In genomic region chr5:113118298-113118697, GRCh38 we compare ENCODE assay signal across 18 cellular contexts.
DNase-seq lines count a peak whose midpoint lies in the region; ATAC-seq and TF ChIP-seq lines count a peak whose summit lies in the region.
"Had no signal": no experiment of that assay in that cellular context is flagged by ENCODE, and none has a peak within 500 bp of the region (broad histone marks: within the 10 kb centered on the region; RNA-seq: fewer than 3 reads in every experiment).

No MANE protein-coding gene starts in this region.

- WGBS in heart right ventricle, 2 donors: 53 to 59% methylated on average over 3 of the region's 3 CpGs
- 61 to 72% (median 70%) methylated on average over 3 of the region's 3 CpGs for WGBS in heart left ventricle, 4 donors
- WGBS in esophagus muscularis mucosa: 53% methylated on average over 3 of the region's 3 CpGs

- ATAC-seq in heart right ventricle (no peak), heart left ventricle (no peak), SK-N-SH treated with all-trans-retinoic acid at 6 μM for 48 hours (no peak; the same call in 2 of the 3 replicates), HG02852 (IDR thresholded peaks at IDR 0.05; ENCODE audit: unreplicated experiment) (no peak)
- ATAC-seq: PC-3 had no signal

- no peak for TF ChIP-seq EP300 in esophagus muscularis mucosa (IDR thresholded peaks at IDR 0.05)

- intact Hi-C loops in heart right ventricle (cut with DNase I): no loop called here
- intact Hi-C loops in heart left ventricle (cut with DNase I): loop anchor here in 3 of 10 donors (5.0 to 10.0 kb wide), 2 partner anchors 174 to 177 kb away; no protein-coding TSS in a partner anchor
- intact Hi-C loops in esophagus muscularis mucosa (cut with DNase I): no loop called here

- DNase-seq in heart right ventricle: no peak
- no peak for DNase-seq in heart left ventricle
- peak; percentile 94 for DNase-seq in NCI-H69 (lab: John Stamatoyannopoulos, UW)
- DNase-seq in type B pancreatic cell (ENCODE audit: extremely low spot score, unreplicated experiment): no peak
- no peak for DNase-seq in esophagus muscularis mucosa (ENCODE audit: extremely low spot score)
- DNase-seq in GM10266 (ENCODE audit: extremely low spot score): no peak
- DNase-seq: CD4-positive, CD25-positive, alpha-beta regulatory T cell; DMS79 treated with DMSO at 0.1 percent for 48 hours; GDM1; HFFc6; MG63; NCI-H1436 treated with DMSO at 0.1 percent for 48 hours; PC-3 had no signal

- H3K4me1 ChIP-seq in heart right ventricle (peaks cover 9 to 63% (median 48%) of the 10 kb centered on the region in 9 donors), heart left ventricle (peaks cover 0 to 59% (median 34%) of the 10 kb centered on the region in 12 donors), esophagus muscularis mucosa (peaks cover 27 to 40% (median 32%) of the 10 kb centered on the region in 4 donors)

- peak overlapping the region in 6 of 10 donors; percentile 22 to 72 (median 60) for H3K27ac ChIP-seq in heart right ventricle
- peak overlapping the region in 5 of 12 donors; percentile 40 to 66 (median 53) for H3K27ac ChIP-seq in heart left ventricle
- peak overlapping the region in 1 of 4 donors; percentile 43 for H3K27ac ChIP-seq in esophagus muscularis mucosa (replicated peaks in 1 of 4)
- H3K27ac ChIP-seq: KMS-11, SK-N-MC had no signal

- TF ChIP-seq POLR2A in heart left ventricle (IDR thresholded peaks at IDR 0.05) (no peak), esophagus muscularis mucosa (IDR thresholded peaks at IDR 0.05; ENCODE audit: low read depth) (no peak)

- TF ChIP-seq CTCF in heart right ventricle (IDR thresholded peaks at IDR 0.05) (no peak), heart left ventricle (IDR thresholded peaks at IDR 0.05) (no peak), type B pancreatic cell (conservative IDR thresholded peaks at IDR 0.05) (no peak), esophagus muscularis mucosa (IDR thresholded peaks at IDR 0.05) (no peak), GM10266 (IDR thresholded peaks at IDR 0.05; ENCODE audit: control insufficient read depth, insufficient read depth, low read depth, missing control alignments) (no peak)

- peaks cover 14% of the 10 kb centered on the region for H3K36me3 Mint-ChIP-seq in type B pancreatic cell
- H3K36me3 Mint-ChIP-seq: CD4-positive, CD25-positive, alpha-beta regulatory T cell had no signal

- H3K27me3 ChIP-seq in heart right ventricle (no peaks in the 10 kb centered on the region), heart left ventricle (no peaks in the 10 kb centered on the region), esophagus muscularis mucosa (no peaks in the 10 kb centered on the region)
- H3K27me3 ChIP-seq: MG63 had no signal

- H3K4me3 ChIP-seq in heart right ventricle (no peak overlapping the region), heart left ventricle (no peak overlapping the region), esophagus muscularis mucosa (no peak overlapping the region)
- H3K4me3 ChIP-seq: GM23338, MG63, SK-N-MC had no signal

- H3K9me3 ChIP-seq in heart right ventricle: peaks cover 0 to 12% (median 0%) of the 10 kb centered on the region in 11 donors
- H3K9me3 ChIP-seq in heart left ventricle: peaks cover 0 to 15% (median 0%) of the 10 kb centered on the region in 12 donors
- peaks cover 0 to 7% (median 3%) of the 10 kb centered on the region in 4 donors for H3K9me3 ChIP-seq in esophagus muscularis mucosa
- H3K9me3 ChIP-seq: MG63 had no signal

- H3K4me3 Mint-ChIP-seq in type B pancreatic cell: no peak overlapping the region
- H3K4me3 Mint-ChIP-seq: CD4-positive, CD25-positive, alpha-beta regulatory T cell; GM23338; HFFc6 had no signal

- H3K4me1 Mint-ChIP-seq in type B pancreatic cell (ENCODE audit: unreplicated experiment): peaks cover 24% of the 10 kb centered on the region
- H3K4me1 Mint-ChIP-seq: CD4-positive, CD25-positive, alpha-beta regulatory T cell had no signal

- no peaks in the 10 kb centered on the region for H3K9me3 Mint-ChIP-seq in type B pancreatic cell
- H3K9me3 Mint-ChIP-seq: CD4-positive, CD25-positive, alpha-beta regulatory T cell; HFFc6 had no signal

- peak overlapping the region; percentile 1 for H3K27ac Mint-ChIP-seq in type B pancreatic cell
- H3K27ac Mint-ChIP-seq: CD4-positive, CD25-positive, alpha-beta regulatory T cell; GM23338; HFFc6 had no signal

- H3K36me3 ChIP-seq in heart right ventricle (peaks cover 0 to 21% (median 0%) of the 10 kb centered on the region in 9 donors), heart left ventricle (peaks cover 0 to 11% (median 0%) of the 10 kb centered on the region in 9 donors), esophagus muscularis mucosa (peaks cover 0 to 5% (median 0%) of the 10 kb centered on the region in 4 donors)
- H3K36me3 ChIP-seq: MG63 had no signal

- H3K27me3 Mint-ChIP-seq in type B pancreatic cell: no peaks in the 10 kb centered on the region
- H3K27me3 Mint-ChIP-seq: CD4-positive, CD25-positive, alpha-beta regulatory T cell had no signal

TF ChIP-seq in SK-N-SH treated with all-trans-retinoic acid at 6 μM for 48 hours, 23 proteins besides CTCF, POLR2A, EP300 and RAD21:
- TF ChIP-seq, protein P1, sequence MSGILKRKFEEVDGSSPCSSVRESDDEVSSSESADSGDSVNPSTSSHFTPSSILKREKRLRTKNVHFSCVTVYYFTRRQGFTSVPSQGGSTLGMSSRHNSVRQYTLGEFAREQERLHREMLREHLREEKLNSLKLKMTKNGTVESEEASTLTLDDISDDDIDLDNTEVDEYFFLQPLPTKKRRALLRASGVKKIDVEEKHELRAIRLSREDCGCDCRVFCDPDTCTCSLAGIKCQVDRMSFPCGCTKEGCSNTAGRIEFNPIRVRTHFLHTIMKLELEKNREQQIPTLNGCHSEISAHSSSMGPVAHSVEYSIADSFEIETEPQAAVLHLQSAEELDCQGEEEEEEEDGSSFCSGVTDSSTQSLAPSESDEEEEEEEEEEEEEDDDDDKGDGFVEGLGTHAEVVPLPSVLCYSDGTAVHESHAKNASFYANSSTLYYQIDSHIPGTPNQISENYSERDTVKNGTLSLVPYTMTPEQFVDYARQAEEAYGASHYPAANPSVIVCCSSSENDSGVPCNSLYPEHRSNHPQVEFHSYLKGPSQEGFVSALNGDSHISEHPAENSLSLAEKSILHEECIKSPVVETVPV (CRISPR knock-in tag; IDR thresholded peaks at IDR 0.05): no peak
- TF ChIP-seq, protein P2, sequence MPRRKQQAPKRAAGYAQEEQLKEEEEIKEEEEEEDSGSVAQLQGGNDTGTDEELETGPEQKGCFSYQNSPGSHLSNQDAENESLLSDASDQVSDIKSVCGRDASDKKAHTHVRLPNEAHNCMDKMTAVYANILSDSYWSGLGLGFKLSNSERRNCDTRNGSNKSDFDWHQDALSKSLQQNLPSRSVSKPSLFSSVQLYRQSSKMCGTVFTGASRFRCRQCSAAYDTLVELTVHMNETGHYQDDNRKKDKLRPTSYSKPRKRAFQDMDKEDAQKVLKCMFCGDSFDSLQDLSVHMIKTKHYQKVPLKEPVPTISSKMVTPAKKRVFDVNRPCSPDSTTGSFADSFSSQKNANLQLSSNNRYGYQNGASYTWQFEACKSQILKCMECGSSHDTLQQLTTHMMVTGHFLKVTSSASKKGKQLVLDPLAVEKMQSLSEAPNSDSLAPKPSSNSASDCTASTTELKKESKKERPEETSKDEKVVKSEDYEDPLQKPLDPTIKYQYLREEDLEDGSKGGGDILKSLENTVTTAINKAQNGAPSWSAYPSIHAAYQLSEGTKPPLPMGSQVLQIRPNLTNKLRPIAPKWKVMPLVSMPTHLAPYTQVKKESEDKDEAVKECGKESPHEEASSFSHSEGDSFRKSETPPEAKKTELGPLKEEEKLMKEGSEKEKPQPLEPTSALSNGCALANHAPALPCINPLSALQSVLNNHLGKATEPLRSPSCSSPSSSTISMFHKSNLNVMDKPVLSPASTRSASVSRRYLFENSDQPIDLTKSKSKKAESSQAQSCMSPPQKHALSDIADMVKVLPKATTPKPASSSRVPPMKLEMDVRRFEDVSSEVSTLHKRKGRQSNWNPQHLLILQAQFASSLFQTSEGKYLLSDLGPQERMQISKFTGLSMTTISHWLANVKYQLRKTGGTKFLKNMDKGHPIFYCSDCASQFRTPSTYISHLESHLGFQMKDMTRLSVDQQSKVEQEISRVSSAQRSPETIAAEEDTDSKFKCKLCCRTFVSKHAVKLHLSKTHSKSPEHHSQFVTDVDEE (CRISPR knock-in tag; IDR thresholded peaks at IDR 0.05): peak; percentile 80
- TF ChIP-seq ISL1 (CRISPR knock-in tag; IDR thresholded peaks at IDR 0.05) (peak; percentile 58; the same call in 1 of the 2 replicates), GLIS3 (CRISPR knock-in tag; IDR thresholded peaks at IDR 0.05) (no peak), TCF4 (CRISPR knock-in tag; IDR thresholded peaks at IDR 0.05; ENCODE audit: borderline replicate concordance) (peak; percentile 91)
